Comparison of ENCODE assay signal across 8 cellular contexts in the genomic region with DNA sequence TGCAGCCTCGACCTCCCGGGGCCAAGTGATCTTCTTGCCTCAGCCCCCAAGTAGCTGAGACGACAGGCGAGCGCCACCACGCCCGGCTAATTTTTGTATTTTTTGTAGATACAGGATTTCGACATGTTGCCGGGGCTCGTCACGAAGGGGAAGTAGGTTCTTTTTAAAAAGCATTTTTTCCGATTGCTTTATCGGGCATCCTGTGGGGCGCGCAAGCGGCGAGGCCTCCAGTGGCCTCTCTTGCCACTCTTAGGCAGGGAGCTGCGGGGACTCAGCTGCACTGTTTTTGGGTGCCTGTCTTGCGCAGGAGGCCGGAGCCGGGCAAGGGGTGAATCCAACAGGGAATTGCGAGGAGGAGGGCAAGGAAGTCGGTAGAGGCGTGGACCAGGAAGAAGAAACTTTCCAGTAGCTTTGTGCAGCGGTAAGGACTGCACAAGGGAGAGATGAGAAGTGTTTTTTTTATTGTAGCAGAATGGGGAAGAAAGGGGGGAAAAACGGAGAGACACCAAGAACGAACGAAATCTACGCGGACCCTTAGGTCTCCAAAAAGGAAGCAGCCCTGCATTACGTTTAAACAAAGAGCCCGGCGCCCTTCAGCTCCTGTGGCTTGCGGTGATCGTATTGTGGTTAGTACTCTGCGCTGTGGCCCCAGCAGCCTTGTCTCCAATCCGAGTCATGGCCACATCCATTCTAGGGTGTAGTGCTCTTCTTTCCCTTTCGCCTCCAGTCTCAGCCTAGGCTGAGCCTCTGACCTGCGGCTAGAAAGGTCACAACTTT.
DNase-seq lines count a peak whose midpoint lies in the region; ATAC-seq lines count a peak whose summit lies in the region.

No MANE protein-coding gene starts in this region.

- H3K4me3 ChIP-seq in iPS-11a (ENCODE audit: low read depth, low read length): peak overlapping the region; percentile 59

- ATAC-seq in GM19023 (IDR thresholded peaks at IDR 0.05; ENCODE audit: unreplicated experiment): peak; percentile 45

- peak; percentile 96 for DNase-seq in MV-4-11 (lab: John Stamatoyannopoulos, UW)
- peak; percentile 46 for DNase-seq in activated effector memory CD4-positive, alpha-beta T cell treated with Interleukin-2 at 50 U/mL for 16 hours
- DNase-seq in stimulated activated CD8-positive, alpha-beta memory T cell treated with anti-CD3 and anti-CD28 coated beads, Interleukin-2, amount 100 ng/mL, for 48 hours (ENCODE audit: low read depth in 2 of 2): peak; percentile 56 to 59
- DNase-seq in pons (ENCODE audit: low spot score): no peak
- DNase-seq in AG08395 (ENCODE audit: low spot score): no peak
- no peak for DNase-seq in LoVo (ENCODE audit: low spot score)

Comparison
In these comparisons a context has a peak if more than half of its experiments do, and no peak if none do; other contexts are left out.
1. DNase-seq: peak in MV-4-11 (single experiment), activated effector memory CD4-positive, alpha-beta T cell treated with Interleukin-2 at 50 U/mL for 16 hours (single experiment) and stimulated activated CD8-positive, alpha-beta memory T cell treated with anti-CD3 and anti-CD28 coated beads, Interleukin-2, amount 100 ng/mL, for 48 hours (2 of 2); none in pons (single experiment), AG08395 (single experiment) and LoVo (single experiment).